14 cellular contexts compared by ENCODE assay signal in genomic region chr11:95156916-95157568, GRCh38.
DNase-seq lines count a peak whose midpoint lies in the region; ATAC-seq and TF ChIP-seq lines count a peak whose summit lies in the region.
"Had no signal": no experiment of that assay in that cellular context is flagged by ENCODE, and none has a peak within 500 bp of the region (broad histone marks: within the 10 kb centered on the region; RNA-seq: fewer than 3 reads in every experiment).

No MANE protein-coding gene starts in this region.

- POLR2A ChIA-PET in PC-9 (lab: Charles Lee; ENCODE audit: unreplicated experiment) = no interaction called here
- POLR2A ChIA-PET in Caco-2 (lab: Charles Lee) = interaction anchor here (0.6 kb wide), 1 partner anchor 50 kb away, joined by 8 read pairs; no protein-coding TSS in a partner anchor

- no peaks in the 10 kb centered on the region for H3K9me3 Mint-ChIP-seq in progenitor cell of endocrine pancreas (ENCODE audit: low read depth)
- H3K9me3 Mint-ChIP-seq in Caco-2 (ENCODE audit: unreplicated experiment) = no peaks in the 10 kb centered on the region
- H3K9me3 Mint-ChIP-seq: activated CD4-positive, alpha-beta memory T cell treated with anti-CD3 and anti-CD28 coated beads for 36 hours had no signal

- no peaks in the 10 kb centered on the region for H3K9me2 ChIP-seq in PC-9 (ENCODE audit: insufficient read depth)

- H3K27me3 ChIP-seq in PC-9 (ENCODE audit: insufficient read depth, low read depth) = no peaks in the 10 kb centered on the region
- no peaks in the 10 kb centered on the region for H3K27me3 ChIP-seq in heart left ventricle
- no peaks in the 10 kb centered on the region for H3K27me3 ChIP-seq in Caco-2 (replicated peaks; ENCODE audit: control insufficient read depth, insufficient read depth, low read length)

- no peak overlapping the region for H3K4me2 ChIP-seq in PC-9

- H3F3A ChIP-seq in PC-9 (ENCODE audit: insufficient read depth, low read depth) = no peaks in the 10 kb centered on the region

- H3K79me2 ChIP-seq in PC-9 (ENCODE audit: low read depth) = no peaks in the 10 kb centered on the region

- H3K9me3 ChIP-seq in PC-9 (ENCODE audit: insufficient read depth, low read depth) = no peaks in the 10 kb centered on the region
- H3K9me3 ChIP-seq in heart left ventricle = no peaks in the 10 kb centered on the region
- no peaks in the 10 kb centered on the region for H3K9me3 ChIP-seq in Caco-2

- DNase-seq in AG08395 (ENCODE audit: low spot score) (peak; percentile 8), PC-9 (no peak), heart left ventricle (peak in 4 of 5 donors; percentile 26 to 48 (median 33)), progenitor cell of endocrine pancreas (ENCODE audit: low spot score, unreplicated experiment) (no peak), HCEC 1CT (no peak), HK-2 (ENCODE audit: unreplicated experiment) (no peak), Caco-2 (no peak), GM20000 (ENCODE audit: low spot score) (no peak)
- DNase-seq: activated naive CD8-positive, alpha-beta T cell treated with anti-CD3 and anti-CD28 coated beads for 36 hours; effector memory CD4-positive, alpha-beta T cell; IMR-90; naive B cell; NCI-H2029 treated with DMSO at 0.1 percent for 48 hours had no signal

- H3K27ac Mint-ChIP-seq in progenitor cell of endocrine pancreas (peak overlapping the region; percentile 1), Caco-2 (ENCODE audit: unreplicated experiment) (no peak overlapping the region)
- H3K27ac Mint-ChIP-seq: activated CD4-positive, alpha-beta memory T cell treated with anti-CD3 and anti-CD28 coated beads for 36 hours had no signal

- H2AFZ ChIP-seq in PC-9 = 0 out of 2 replicates have a peak overlapping the region, but pooled peaks have one; percentile 9

- no peak overlapping the region for H3K4me3 ChIP-seq in PC-9
- no peak overlapping the region for H3K4me3 ChIP-seq in heart left ventricle
- H3K4me3 ChIP-seq in Caco-2 (ENCODE audit: low read depth, low read length) = no peak overlapping the region

- H3K4me3 Mint-ChIP-seq in progenitor cell of endocrine pancreas (ENCODE audit: low read depth) (no peak overlapping the region), Caco-2 (ENCODE audit: unreplicated experiment) (no peak overlapping the region)
- H3K4me3 Mint-ChIP-seq: activated CD4-positive, alpha-beta memory T cell treated with anti-CD3 and anti-CD28 coated beads for 36 hours; activated naive CD8-positive, alpha-beta T cell treated with anti-CD3 and anti-CD28 coated beads for 36 hours had no signal

- intact Hi-C loops in PC-9 (cut with micrococcal nuclease; ENCODE audit: unreplicated experiment) = no loop called here
- intact Hi-C loops in heart left ventricle (cut with DNase I) = loop anchor here in 3 of 10 donors (2.0 to 10.0 kb wide), 5 partner anchors 178 to 1268 kb away; partner anchors contain the start of genes CWC15 (in 1 of the 3) and KDM4D (in 1 of the 3)
- intact Hi-C loops in Caco-2 (cut with micrococcal nuclease; ENCODE audit: unreplicated experiment) = loop anchor here (10.0 kb wide), 1 partner anchor 268 kb away; no protein-coding TSS in a partner anchor

- H3K36me3 ChIP-seq in PC-9 (ENCODE audit: low read depth) (no peaks in the 10 kb centered on the region), heart left ventricle (no peaks in the 10 kb centered on the region), Caco-2 (ENCODE audit: control insufficient read depth, insufficient read depth, low read length) (no peaks in the 10 kb centered on the region)

- H3K4me1 Mint-ChIP-seq in progenitor cell of endocrine pancreas (ENCODE audit: low read depth) (peaks cover 1% of the 10 kb centered on the region), Caco-2 (ENCODE audit: low read depth, unreplicated experiment) (peaks cover 18% of the 10 kb centered on the region)

- H3K36me3 Mint-ChIP-seq in progenitor cell of endocrine pancreas (ENCODE audit: insufficient read depth) = no peaks in the 10 kb centered on the region
- H3K36me3 Mint-ChIP-seq in Caco-2 (ENCODE audit: insufficient read depth, unreplicated experiment) = peaks cover 9% of the 10 kb centered on the region

- no peak for TF ChIP-seq POLR2A in heart left ventricle (IDR thresholded peaks at IDR 0.05)

- BruUV-seq in PC-9 (replicated peaks; lab: Mats Ljungman, UMichigan) (no TSS peak), Caco-2 (replicated peaks; lab: Mats Ljungman, UMichigan) (no TSS peak)

- H4K20me1 ChIP-seq in PC-9 (ENCODE audit: insufficient read depth) = no peaks in the 10 kb centered on the region

- TF ChIP-seq CTCF in PC-9 (conservative IDR thresholded peaks at IDR 0.05) = no peak
- no peak for TF ChIP-seq CTCF in heart left ventricle (IDR thresholded peaks at IDR 0.05)
- TF ChIP-seq CTCF in progenitor cell of endocrine pancreas (IDR thresholded peaks at IDR 0.05; ENCODE audit: unreplicated experiment) = no peak
- TF ChIP-seq CTCF in Caco-2 (IDR thresholded peaks at IDR 0.05; ENCODE audit: insufficient read depth in 1 of 2, low read depth in 1 of 2, low read length in 1 of 2, severe bottlenecking in 1 of 2, unreplicated experiment in 1 of 2) = no peak
- no peak for TF ChIP-seq CTCF in GM20000 (IDR thresholded peaks at IDR 0.05; ENCODE audit: extremely low read depth, missing control alignments)

- no peaks in the 10 kb centered on the region for H3K27me3 Mint-ChIP-seq in progenitor cell of endocrine pancreas
- no peaks in the 10 kb centered on the region for H3K27me3 Mint-ChIP-seq in Caco-2 (ENCODE audit: insufficient read depth, unreplicated experiment)
- H3K27me3 Mint-ChIP-seq: activated CD4-positive, alpha-beta memory T cell treated with anti-CD3 and anti-CD28 coated beads for 36 hours; activated naive CD8-positive, alpha-beta T cell treated with anti-CD3 and anti-CD28 coated beads for 36 hours; naive B cell had no signal

- H3K27ac ChIP-seq in PC-9 = no peak overlapping the region
- peak overlapping the region in 9 of 12 donors; percentile 6 to 69 (median 33) for H3K27ac ChIP-seq in heart left ventricle

- WGBS in heart left ventricle, 4 donors = 39 to 55% (median 45%) methylated on average over 7 of the region's 7 CpGs

- CTCF ChIA-PET in PC-9 (lab: Charles Lee) = interaction anchor here (0.6 to 1.2 kb wide), 2 partner anchors 548 to 609 kb away, joined by 3 read pairs; no protein-coding TSS in a partner anchor
- CTCF ChIA-PET in Caco-2 (lab: Charles Lee) = interaction anchor here (0.6 to 3.1 kb wide), 4 partner anchors 149 to 549 kb away, joined by 3 to 13 read pairs (median 7); no protein-coding TSS in a partner anchor

- peak; percentile 30 to 80 (median 74) for ATAC-seq in heart left ventricle

- H3K4me1 ChIP-seq in PC-9 (replicated peaks; ENCODE audit: insufficient read depth) (no peaks in the 10 kb centered on the region), heart left ventricle (peaks cover 0 to 36% (median 10%) of the 10 kb centered on the region in 12 donors), Caco-2 (peaks cover 6% of the 10 kb centered on the region)

Comparison
In these comparisons a context has a peak if more than half of its experiments do, and no peak if none do; other contexts are left out.
1. DNase-seq: peak in AG08395 (single experiment) and heart left ventricle (4 of 5); none in PC-9 (0 of 2), progenitor cell of endocrine pancreas (single experiment), HCEC 1CT (single experiment), HK-2 (single experiment), Caco-2 (0 of 2) and GM20000 (single experiment).